In genomic region chr6:147067184-147067583, GRCh38 we compare ENCODE assay signal across 3 cellular contexts.
TF ChIP-seq lines count a peak whose summit lies in the region.

No MANE protein-coding gene starts in this region.

TF ChIP-seq in IMR-90, 13 proteins besides CTCF, POLR2A, EP300 and RAD21:
- TF ChIP-seq CEBPB (IDR thresholded peaks at IDR 0.05; ENCODE audit: low read depth, low read length), result peak; percentile 54
- TF ChIP-seq BHLHE40 (IDR thresholded peaks at IDR 0.05; ENCODE audit: low read depth, low read length), result no peak
- no peak for TF ChIP-seq FOS (IDR thresholded peaks at IDR 0.05; ENCODE audit: low read depth, low read length)
- TF ChIP-seq MAZ (IDR thresholded peaks at IDR 0.05; ENCODE audit: borderline replicate concordance, low read depth, low read length), result no peak

TF ChIP-seq in K562, 482 proteins besides CTCF, POLR2A, EP300 and RAD21:
- TF ChIP-seq TRIM24 (IDR thresholded peaks at IDR 0.05) (peak in 1 of 2 experiments; percentile 64; a peak in 3 of 4 replicates), ZBTB33 (CRISPR knock-in tag; IDR thresholded peaks at IDR 0.05) (peak; percentile 88), CEBPZ (IDR thresholded peaks at IDR 0.05; ENCODE audit: borderline replicate concordance, low read depth, low read length) (no peak), ATF7 (IDR thresholded peaks at IDR 0.05) (0 out of 2 replicates have a peak, but pooled peaks have one; percentile 22), MCM2 (IDR thresholded peaks at IDR 0.05; ENCODE audit: low read depth) (no peak), THRAP3 (IDR thresholded peaks at IDR 0.05; ENCODE audit: borderline replicate concordance) (no peak), CEBPB (tag; IDR thresholded peaks at IDR 0.05) (peak; percentile 99), BRF1 (IDR thresholded peaks at IDR 0.05; ENCODE audit: borderline replicate concordance, extremely low read depth, insufficient read length) (no peak), CEBPG (CRISPR knock-in tag; IDR thresholded peaks at IDR 0.05) (peak; percentile 47; the same call in 1 of the 2 replicates), CEBPG (tag; conservative IDR thresholded peaks at IDR 0.05 in 1 of 2, IDR thresholded peaks at IDR 0.05 in 1 of 2) (peak; percentile 83 to 87)

TF ChIP-seq in HepG2, 621 proteins besides CTCF, POLR2A, EP300 and RAD21 (continues in another document):
- TF ChIP-seq DMTF1 (CRISPR knock-in tag; IDR thresholded peaks at IDR 0.05) (no peak), ZNF550 (CRISPR knock-in tag; IDR thresholded peaks at IDR 0.05; ENCODE audit: borderline replicate concordance) (no peak), ZMYM4 (CRISPR knock-in tag; IDR thresholded peaks at IDR 0.05) (0 out of 2 replicates have a peak, but pooled peaks have one; percentile 23), CBX5 (CRISPR knock-in tag; IDR thresholded peaks at IDR 0.05; ENCODE audit: borderline replicate concordance) (peak; percentile 53; the same call in 1 of the 2 replicates), SALL1 (CRISPR knock-in tag; IDR thresholded peaks at IDR 0.05) (0 out of 2 replicates have a peak, but pooled peaks have one; percentile 31), MTA3 (CRISPR knock-in tag; IDR thresholded peaks at IDR 0.05) (no peak), ZBTB33 (CRISPR knock-in tag; IDR thresholded peaks at IDR 0.05) (peak; percentile 92), ZNF781 (CRISPR knock-in tag; IDR thresholded peaks at IDR 0.05; ENCODE audit: borderline replicate concordance, not compliant biosample characterization) (no peak), ATRX (CRISPR knock-in tag; IDR thresholded peaks at IDR 0.05; ENCODE audit: borderline replicate concordance) (no peak), NR2F1 (CRISPR knock-in tag; IDR thresholded peaks at IDR 0.05) (peak in 1 of 2 experiments; percentile 37; a peak in 1 of 4 replicates), PAX8 (CRISPR knock-in tag; IDR thresholded peaks at IDR 0.05; ENCODE audit: borderline replicate concordance) (no peak), EHMT2 (IDR thresholded peaks at IDR 0.05; ENCODE audit: borderline replicate concordance, low read depth, low read length) (no peak), FOXP4 (CRISPR knock-in tag; IDR thresholded peaks at IDR 0.05) (no peak), ZSCAN22 (CRISPR knock-in tag; IDR thresholded peaks at IDR 0.05) (no peak), BCL6 (CRISPR knock-in tag; IDR thresholded peaks at IDR 0.05) (0 out of 2 replicates have a peak, but pooled peaks have one; percentile 42), NR0B2 (CRISPR knock-in tag; IDR thresholded peaks at IDR 0.05) (no peak), CEBPB (IDR thresholded peaks at IDR 0.05; ENCODE audit: borderline replicate concordance, low read depth, low read length) (peak; percentile 96), HHEX (CRISPR knock-in tag; IDR thresholded peaks at IDR 0.05) (peak; percentile 38; the same call in 1 of the 2 replicates), TGIF2 (CRISPR knock-in tag; IDR thresholded peaks at IDR 0.05) (no peak), KAT7 (CRISPR knock-in tag; IDR thresholded peaks at IDR 0.05; ENCODE audit: borderline replicate concordance) (no peak), NR1H2 (CRISPR knock-in tag; IDR thresholded peaks at IDR 0.05; ENCODE audit: borderline replicate concordance, low read depth) (no peak), AHDC1 (CRISPR knock-in tag; IDR thresholded peaks at IDR 0.05; ENCODE audit: borderline replicate concordance) (no peak), CEBPZ (IDR thresholded peaks at IDR 0.05; ENCODE audit: low read length) (no peak), ZNF253 (CRISPR knock-in tag; IDR thresholded peaks at IDR 0.05; ENCODE audit: borderline replicate concordance) (no peak), ZBTB8A (CRISPR knock-in tag; IDR thresholded peaks at IDR 0.05; ENCODE audit: borderline replicate concordance, low read depth) (no peak), FOXO1 (CRISPR knock-in tag; IDR thresholded peaks at IDR 0.05) (no peak), ZNF784 (CRISPR knock-in tag; IDR thresholded peaks at IDR 0.05; ENCODE audit: borderline replicate concordance) (no peak), ZKSCAN5 (CRISPR knock-in tag; IDR thresholded peaks at IDR 0.05) (peak; percentile 73; the same call in 1 of the 2 replicates), SP5 (CRISPR knock-in tag; IDR thresholded peaks at IDR 0.05; ENCODE audit: borderline replicate concordance, low read depth) (peak; percentile 19; the same call in 1 of the 2 replicates), ZNF205 (CRISPR knock-in tag; IDR thresholded peaks at IDR 0.05) (no peak), ZSCAN21 (CRISPR knock-in tag; IDR thresholded peaks at IDR 0.05; ENCODE audit: borderline replicate concordance) (no peak; the same call in 1 of the 2 replicates), ZNF614 (CRISPR knock-in tag; IDR thresholded peaks at IDR 0.05; ENCODE audit: borderline replicate concordance) (0 out of 2 replicates have a peak, but pooled peaks have one; percentile 59), ZSCAN25 (CRISPR knock-in tag; IDR thresholded peaks at IDR 0.05) (no peak), IRF2 (CRISPR knock-in tag; IDR thresholded peaks at IDR 0.05) (peak; percentile 23; the same call in 1 of the 2 replicates), ZBTB39 (CRISPR knock-in tag; IDR thresholded peaks at IDR 0.05) (no peak)
